Comparison of ENCODE assay signal across 23 cellular contexts in the genomic region with DNA sequence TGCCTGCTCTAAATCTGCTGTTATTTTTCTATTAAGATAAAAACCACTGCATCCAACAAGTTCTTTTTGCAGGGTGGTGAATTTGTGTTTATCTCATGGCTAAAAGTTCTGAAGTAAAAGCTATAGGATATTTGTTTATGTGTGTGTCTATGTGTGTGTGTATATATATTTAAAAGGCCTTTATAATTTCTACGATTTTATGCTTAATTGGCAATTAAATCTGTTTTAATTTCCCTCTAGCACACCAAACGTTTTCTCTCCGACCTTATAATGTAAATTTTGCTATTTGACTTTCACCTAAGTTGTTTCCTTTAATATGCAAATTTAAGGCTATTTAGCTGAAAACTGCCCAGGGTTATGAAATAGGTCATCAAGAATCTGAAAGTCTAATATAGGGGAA. TPM values are rescaled to one million over a fixed set of nuclear protein-coding genes. Genes with fewer than 3 reads are reported as not detected.
DNase-seq lines count a peak whose midpoint lies in the region; ATAC-seq, FAIRE-seq and TF ChIP-seq lines count a peak whose summit lies in the region.
"Had no signal": no experiment of that assay in that cellular context is flagged by ENCODE, and none has a peak within 500 bp of the region (broad histone marks: within the 10 kb centered on the region; RNA-seq: fewer than 3 reads in every experiment).

No MANE protein-coding gene starts in this region.

- DNase-seq in HepG2 (ENCODE audit: low spot score) (no peak), right lobe of liver (no peak), PC-3 (no peak), K562 (ENCODE audit: extremely low read depth in 1 of 4, low spot score in 3 of 4) (no peak), ascending aorta (ENCODE audit: low spot score in 2 of 2) (no peak), retina (no peak), UCSD-AML1 (lab: John Stamatoyannopoulos, UW; ENCODE audit: unreplicated experiment) (no peak)
- DNase-seq: activated CD4-positive, alpha-beta T cell treated with anti-CD3 and anti-CD28 coated beads for 1 hour; NCI-H1092 treated with DMSO at 0.1 percent for 48 hours; NCI-H2107; NCI-H510A treated with DMSO at 0.1 percent for 48 hours; occipital lobe; SIG-M5; substantia nigra had no signal

- H3K9me3 ChIP-seq in HepG2 (ENCODE audit: low read length) (no peaks in the 10 kb centered on the region), right lobe of liver (no peaks in the 10 kb centered on the region), PC-3 (ENCODE audit: low read length) (no peaks in the 10 kb centered on the region), K562 (replicated peaks; ENCODE audit: control insufficient read depth, insufficient read depth, low read depth, low read length) (no peaks in the 10 kb centered on the region), ascending aorta (no peaks in the 10 kb centered on the region)
- H3K9me3 ChIP-seq: adrenal gland, gastroesophageal sphincter, vagina had no signal

- no peak for ATAC-seq in HepG2
- no peak for ATAC-seq in right lobe of liver
- no peak for ATAC-seq in PC-3
- no peak for ATAC-seq in K562
- no peak for ATAC-seq in stimulated activated memory B cell treated with anti-CD40 and anti-IgM and Interleukin-4, amounts not matched to agents 10 μg/mL and 1 μg/mL and 100 μg/mL, for 72 hours
- ATAC-seq: gastroesophageal sphincter had no signal

- H3K27me3 ChIP-seq in HepG2 (ENCODE audit: control insufficient read depth in 1 of 2, insufficient read depth in 2 of 2, low read length in 2 of 2) (no peaks in the 10 kb centered on the region), right lobe of liver (no peaks in the 10 kb centered on the region), PC-3 (ENCODE audit: low read length) (no peaks in the 10 kb centered on the region), K562 (ENCODE audit: control insufficient read depth in 2 of 2, insufficient read depth in 2 of 2, low read length in 2 of 2) (no peaks in the 10 kb centered on the region), ascending aorta (no peaks in the 10 kb centered on the region)
- H3K27me3 ChIP-seq: adrenal gland, gastroesophageal sphincter, vagina had no signal

- H3K9me1 ChIP-seq in K562 (ENCODE audit: control insufficient read depth, insufficient read depth, low read length) = no peaks in the 10 kb centered on the region

- H2AFZ ChIP-seq in HepG2 (ENCODE audit: low read length) (no peak overlapping the region), PC-3 (ENCODE audit: low read length) (peak overlapping the region; percentile 53), K562 (ENCODE audit: low read depth, low read length) (no peak overlapping the region)

- H3K4me1 Mint-ChIP-seq in stimulated activated memory B cell treated with anti-CD40 and anti-IgM and Interleukin-4, amounts not matched to agents 10 μg/mL and 1 μg/mL and 100 μg/mL, for 72 hours = peaks cover 31% of the 10 kb centered on the region

- H3K4me1 ChIP-seq in HepG2 (ENCODE audit: insufficient read depth, low read length) (peaks cover 26% of the 10 kb centered on the region), right lobe of liver (peaks cover 0 to 6% (median 2%) of the 10 kb centered on the region in 4 donors), PC-3 (ENCODE audit: insufficient read depth, low read length) (peaks cover 22% of the 10 kb centered on the region), K562 (replicated peaks in 1 of 2; ENCODE audit: control insufficient read depth in 2 of 2, insufficient read depth in 2 of 2, low read length in 2 of 2) (peaks cover 22 to 24% of the 10 kb centered on the region in 2 experiments), ascending aorta (peaks cover 0 to 3% of the 10 kb centered on the region in 2 donors)

- H3K27ac ChIP-seq in HepG2 (ENCODE audit: extremely low read length, insufficient read depth, low read length) = no peak overlapping the region
- H3K27ac ChIP-seq in right lobe of liver = no peak overlapping the region
- no peak overlapping the region for H3K27ac ChIP-seq in PC-3 (ENCODE audit: low read length)
- H3K27ac ChIP-seq in K562 (ENCODE audit: extremely low read depth, low read depth, low read length) = no peak overlapping the region
- H3K27ac ChIP-seq in ascending aorta = no peak overlapping the region
- H3K27ac ChIP-seq: adrenal gland, gastroesophageal sphincter, HL-60, KMS-11, vagina had no signal

- H3K27ac Mint-ChIP-seq in stimulated activated memory B cell treated with anti-CD40 and anti-IgM and Interleukin-4, amounts not matched to agents 10 μg/mL and 1 μg/mL and 100 μg/mL, for 72 hours = peak overlapping the region; percentile 94

- in situ Hi-C loops in HepG2 (cut with HindIII; ENCODE audit: extremely low pct_ligation_motif_present, low pct_unique_long_range_greater_than_20kb) (loop anchor here (10.0 kb wide), 1 partner anchor 472 kb away; no protein-coding TSS in a partner anchor), K562 (cut with MboI) (loop anchor here (10.0 kb wide), 2 partner anchors 512 to 582 kb away; no protein-coding TSS in a partner anchor)

- H3K9me3 Mint-ChIP-seq in stimulated activated memory B cell treated with anti-CD40 and anti-IgM and Interleukin-4, amounts not matched to agents 10 μg/mL and 1 μg/mL and 100 μg/mL, for 72 hours = no peaks in the 10 kb centered on the region

- no peak overlapping the region for H3K4me3 Mint-ChIP-seq in stimulated activated memory B cell treated with anti-CD40 and anti-IgM and Interleukin-4, amounts not matched to agents 10 μg/mL and 1 μg/mL and 100 μg/mL, for 72 hours

- H3K4me2 ChIP-seq in HepG2 (ENCODE audit: low read depth, low read length) (no peak overlapping the region), PC-3 (ENCODE audit: low read length) (peak overlapping the region; percentile 6; the same call in 1 of the 2 replicates), K562 (ENCODE audit: insufficient read depth, low read length) (no peak overlapping the region)
- H3K4me2 ChIP-seq: KMS-11 had no signal

- H3K79me2 ChIP-seq in HepG2 (ENCODE audit: insufficient read depth, low read length) (no peaks in the 10 kb centered on the region), PC-3 (ENCODE audit: low read length) (0 out of 2 replicates have a peak, but pooled peaks cover 5% of the 10 kb centered on the region), K562 (ENCODE audit: control insufficient read depth, insufficient read depth, low read length) (peaks cover 9% of the 10 kb centered on the region; the same call in 2 of the 3 replicates)

- TF ChIP-seq EP300 in HepG2 (IDR thresholded peaks at IDR 0.05; ENCODE audit: low read depth in 2 of 2, low read length in 2 of 2) (no peak), HepG2 (CRISPR knock-in tag; IDR thresholded peaks at IDR 0.05; ENCODE audit: borderline replicate concordance) (no peak), K562 (IDR thresholded peaks at IDR 0.05; ENCODE audit: low read length) (no peak)

- TF ChIP-seq POLR2A in HepG2 (IDR thresholded peaks at IDR 0.05; ENCODE audit: insufficient read depth in 1 of 2, low read depth in 2 of 2, low read length in 2 of 2) (no peak), right lobe of liver (IDR thresholded peaks at IDR 0.05) (no peak), K562 (conservative IDR thresholded peaks at IDR 0.05) (no peak)

- H3K9ac ChIP-seq in HepG2 (ENCODE audit: insufficient read depth, low read depth, low read length) (no peak overlapping the region), PC-3 (ENCODE audit: low read length) (no peak overlapping the region), K562 (ENCODE audit: insufficient read depth in 1 of 2, low read depth in 2 of 2, low read length in 2 of 2) (no peak overlapping the region)
- H3K9ac ChIP-seq: KMS-11 had no signal

- H4K20me1 ChIP-seq in HepG2 (ENCODE audit: insufficient read depth, low read length) (no peaks in the 10 kb centered on the region), PC-3 (ENCODE audit: low read length) (no peaks in the 10 kb centered on the region), K562 (replicated peaks; ENCODE audit: control insufficient read depth, insufficient read depth, low read length) (no peaks in the 10 kb centered on the region)

- intact Hi-C loops in HepG2 (cut with micrococcal nuclease; ENCODE audit: unreplicated experiment) = loop anchor here (10.0 kb wide), 1 partner anchor 482 kb away; no protein-coding TSS in a partner anchor
- intact Hi-C loops in right lobe of liver (cut with DNase I) = no loop called here
- intact Hi-C loops in PC-3 (cut with micrococcal nuclease) = no loop called here
- intact Hi-C loops in K562 (cut with micrococcal nuclease) = no loop called here
- intact Hi-C loops in ascending aorta (cut with DNase I) = no loop called here

- BruUV-seq in HepG2 (replicated peaks; lab: Mats Ljungman, UMichigan) (no TSS peak), PC-3 (replicated peaks; lab: Mats Ljungman, UMichigan) (no TSS peak), K562 (replicated peaks; lab: Mats Ljungman, UMichigan) (no TSS peak)

- CTCF ChIA-PET in HepG2 (lab: Yijun Ruan, JAX; ENCODE audit: low intra/inter-chr PET ratio, low total read pairs) (no interaction called here), PC-3 (lab: Charles Lee) (no interaction called here), K562 (lab: Yijun Ruan, JAX; ENCODE audit: low intra/inter-chr PET ratio) (no interaction called here)

- whole genome bisulfite sequencing in HepG2 (ENCODE audit: low lambda C conversion rate) = 53% methylated on average over 3 of the region's 3 CpGs
- WGBS in right lobe of liver (ENCODE audit: insufficient coverage, low coverage, low lambda C conversion rate, missing lambda C conversion rate) = 58% methylated on average over 3 of the region's 3 CpGs
- 35% methylated on average over 3 of the region's 3 CpGs for WGBS in K562 (ENCODE audit: insufficient coverage, low coverage, missing lambda C conversion rate)

- no peak for FAIRE-seq in HepG2 (lab: Jason Lieb, UNC)
- no peak for FAIRE-seq in K562 (lab: Jason Lieb, UNC)

- no peaks in the 10 kb centered on the region for H3K9me2 ChIP-seq in PC-3 (replicated peaks; ENCODE audit: low read length)

- no peaks in the 10 kb centered on the region for H3K36me3 Mint-ChIP-seq in stimulated activated memory B cell treated with anti-CD40 and anti-IgM and Interleukin-4, amounts not matched to agents 10 μg/mL and 1 μg/mL and 100 μg/mL, for 72 hours

- TF ChIP-seq RAD21 in HepG2 (CRISPR knock-in tag; IDR thresholded peaks at IDR 0.05) (no peak), K562 (CRISPR knock-in tag; conservative IDR thresholded peaks at IDR 0.05 in 1 of 2, IDR thresholded peaks at IDR 0.05 in 1 of 2) (no peak)

- no peak overlapping the region for H3K4me3 ChIP-seq in HepG2 (replicated peaks in 1 of 3; ENCODE audit: insufficient read depth in 1 of 3, low read depth in 2 of 3, low read length in 3 of 3)
- no peak overlapping the region for H3K4me3 ChIP-seq in right lobe of liver
- no peak overlapping the region for H3K4me3 ChIP-seq in PC-3 (ENCODE audit: low read length)
- H3K4me3 ChIP-seq in K562 = no peak overlapping the region
- H3K4me3 ChIP-seq in ascending aorta = no peak overlapping the region
- H3K4me3 ChIP-seq: adrenal gland, gastroesophageal sphincter, vagina had no signal

- POLR2A ChIA-PET in HepG2 (lab: Yijun Ruan, JAX) = interaction anchor here (6.3 kb wide), 1 partner anchor 31 kb away, joined by 159 read pairs; a partner anchor contains a TSS
- POLR2A ChIA-PET in PC-3 (lab: Charles Lee; ENCODE audit: unreplicated experiment) = no interaction called here
- POLR2A ChIA-PET in K562 (lab: Yijun Ruan, JAX) = interaction anchor here (2.5 to 8.7 kb wide), 3 partner anchors 33 to 487 kb away, joined by 7 to 113 read pairs (median 23); a partner anchor contains a TSS

- TF ChIP-seq CTCF in HepG2 (CRISPR knock-in tag; IDR thresholded peaks at IDR 0.05) (no peak), right lobe of liver (IDR thresholded peaks at IDR 0.05) (no peak), PC-3 (conservative IDR thresholded peaks at IDR 0.05; ENCODE audit: low read depth, low read length) (no peak), K562 (IDR thresholded peaks at IDR 0.05 in 2 of 3, conservative IDR thresholded peaks at IDR 0.05 in 1 of 3; ENCODE audit: insufficient read depth in 2 of 3, low read depth in 1 of 3, low read length in 3 of 3) (no peak), ascending aorta (IDR thresholded peaks at IDR 0.05) (no peak)

- no peaks in the 10 kb centered on the region for H3K27me3 Mint-ChIP-seq in stimulated activated memory B cell treated with anti-CD40 and anti-IgM and Interleukin-4, amounts not matched to agents 10 μg/mL and 1 μg/mL and 100 μg/mL, for 72 hours

- no peaks in the 10 kb centered on the region for H3K36me3 ChIP-seq in HepG2 (replicated peaks in 1 of 2; ENCODE audit: control insufficient read depth in 1 of 2, insufficient read depth in 2 of 2, low read length in 2 of 2)
- H3K36me3 ChIP-seq in right lobe of liver = no peaks in the 10 kb centered on the region
- H3K36me3 ChIP-seq in PC-3 (ENCODE audit: low read depth, low read length) = no peaks in the 10 kb centered on the region
- no peaks in the 10 kb centered on the region for H3K36me3 ChIP-seq in K562 (ENCODE audit: control insufficient read depth, insufficient read depth, low read length)
- no peaks in the 10 kb centered on the region for H3K36me3 ChIP-seq in ascending aorta
- H3K36me3 ChIP-seq: adrenal gland, gastroesophageal sphincter, vagina had no signal

- H3F3A ChIP-seq in PC-3 (ENCODE audit: low read length, unreplicated experiment) = peaks cover 7% of the 10 kb centered on the region

RNA-seq across cellular contexts. Expression of a gene that starts 19.8 kb away (rescaled TPM):
- not detected in 2 replicates for total RNA-seq in HepG2 (2016; rRNA removed; fragmentation: Illumina TruSeq; extraction: Trizol)
- not detected in 2 replicates for total RNA-seq in HepG2 (2016; cell fraction: cytosol; rRNA removed; fragmentation: Illumina TruSeq; extraction: Trizol; ENCODE audit: low read depth)
- total RNA-seq in HepG2 (2016; cell fraction: insoluble cytoplasmic fraction; rRNA removed; fragmentation: Illumina TruSeq; extraction: Trizol) = not detected in 2 replicates
- not detected in 2 replicates for total RNA-seq in HepG2 (2016; cell fraction: membrane; rRNA removed; fragmentation: Illumina TruSeq; extraction: Trizol)
- total RNA-seq in HepG2 (2016; cell fraction: nucleus; rRNA removed; fragmentation: Illumina TruSeq; extraction: Trizol) = not detected in 2 replicates
- polyA plus RNA-seq in HepG2 (2011; rRNA removed) = not detected in 2 replicates
- polyA plus RNA-seq in HepG2 (2011; cell fraction: cytosol; rRNA removed) = not detected in 2 replicates
- polyA plus RNA-seq in HepG2 (2011; cell fraction: nucleus; rRNA removed) = not detected in 2 replicates
- 0.08 TPM in 1 of 2 replicates, not detected in the other for polyA plus RNA-seq in HepG2 (2012)
- not detected in 2 replicates for polyA plus RNA-seq in HepG2 (2016; cell fraction: cytosol; fragmentation: Illumina TruSeq; extraction: Trizol; ENCODE audit: low read depth)
- polyA plus RNA-seq in HepG2 (2016; cell fraction: insoluble cytoplasmic fraction; fragmentation: Illumina TruSeq; extraction: Trizol; ENCODE audit: low read depth) = not detected in 2 replicates
- not detected in 2 replicates for polyA plus RNA-seq in HepG2 (2016; cell fraction: membrane; fragmentation: Illumina TruSeq; extraction: Trizol; ENCODE audit: low read depth)
- not detected in 2 replicates for polyA plus RNA-seq in HepG2 (2016; cell fraction: nucleus; fragmentation: Illumina TruSeq; extraction: Trizol; ENCODE audit: insufficient read depth, low read depth)
- 24.3 TPM in 1 of 2 replicates, not detected in the other for polyA minus RNA-seq in HepG2 (2011; rRNA and poly(A)+ RNA removed; ENCODE audit: low replicate concordance)
- 0.40 TPM in 1 of 2 replicates, not detected in the other for polyA minus RNA-seq in HepG2 (2011; cell fraction: cytosol; rRNA and poly(A)+ RNA removed)
- not detected in 2 replicates for polyA minus RNA-seq in HepG2 (2011; cell fraction: nucleus; rRNA and poly(A)+ RNA removed)
- total RNA-seq in right lobe of liver = under 1 TPM in 2 of 6 experiments, not detected in 4; 0.25 to 0.56 TPM
- total RNA-seq in PC-3 (2014; rRNA removed) = not detected in 2 replicates
- total RNA-seq in K562 (2011; cell fraction: chromatin; rRNA removed; ENCODE audit: low replicate concordance) = not detected in 2 replicates
- total RNA-seq in K562 (2011; cell fraction: nucleolus; rRNA removed) = not detected in 2 replicates
- not detected in 2 replicates for total RNA-seq in K562 (2011; cell fraction: nucleoplasm; rRNA removed)
- total RNA-seq in K562 (2014; rRNA removed) = not detected in 2 replicates
- not detected in 2 replicates for total RNA-seq in K562 (2014; rRNA removed; fragmentation: Illumina TruSeq; extraction: Trizol)
- total RNA-seq in K562 (2015; rRNA removed; fragmentation: Illumina TruSeq; extraction: Trizol) = not detected in 2 replicates
- not detected in 2 replicates for total RNA-seq in K562 (2021)
- not detected in 2 replicates for polyA plus RNA-seq in K562 (2011; rRNA removed)
- polyA plus RNA-seq in K562 (2011; cell fraction: cytosol; rRNA removed) = not detected in 2 replicates
- not detected in 2 replicates for polyA plus RNA-seq in K562 (2011; cell fraction: nucleus; rRNA removed)
- 0.04 and 0.28 TPM in 2 replicates for polyA plus RNA-seq in K562 (2012)
- not detected in 2 replicates for polyA plus RNA-seq in K562 (2014; fragmentation: Illumina TruSeq; extraction: Trizol)
- polyA plus RNA-seq in K562 (2014; fragmentation: Nextera tagmentation; extraction: Ambion mirVana) = not detected
- not detected in 2 replicates for polyA plus RNA-seq in K562 (2014; rRNA removed)
- polyA minus RNA-seq in K562 (2011; rRNA and poly(A)+ RNA removed) = not detected in 2 replicates
- polyA minus RNA-seq in K562 (2011; cell fraction: cytosol; rRNA and poly(A)+ RNA removed) = not detected in 2 replicates
- not detected in 2 replicates for polyA minus RNA-seq in K562 (2011; cell fraction: nucleus; rRNA and poly(A)+ RNA removed)
- total RNA-seq in ascending aorta = not detected
- total RNA-seq: cardiac septum, Daoy, mononuclear cell had no signal

RNA-seq across cellular contexts. Expression of a gene that starts 33.1 kb away (rescaled TPM):
- total RNA-seq in HepG2 (2016; rRNA removed; fragmentation: Illumina TruSeq; extraction: Trizol) (17.4 and 19.0 TPM in 2 replicates), right lobe of liver (1 to 10 TPM; 3.2 to 7.7 (median 4.4) TPM), PC-3 (2014; rRNA removed) (18.2 and 19.5 TPM in 2 replicates), K562 (2014; rRNA removed) (36.7 and 46.9 TPM in 2 replicates), K562 (2014; rRNA removed; fragmentation: Illumina TruSeq; extraction: Trizol) (25.0 and 32.1 TPM in 2 replicates), K562 (2015; rRNA removed; fragmentation: Illumina TruSeq; extraction: Trizol) (46.5 and 46.9 TPM in 2 replicates), K562 (2021) (32.5 and 33.9 TPM in 2 replicates), ascending aorta (6.9 TPM)
- 6.1 and 6.9 TPM in 2 replicates for total RNA-seq in HepG2 (2016; cell fraction: cytosol; rRNA removed; fragmentation: Illumina TruSeq; extraction: Trizol; ENCODE audit: low read depth)
- total RNA-seq in HepG2 (2016; cell fraction: insoluble cytoplasmic fraction; rRNA removed; fragmentation: Illumina TruSeq; extraction: Trizol) = 17.0 and 19.2 TPM in 2 replicates
- 9.4 and 11.7 TPM in 2 replicates for total RNA-seq in HepG2 (2016; cell fraction: membrane; rRNA removed; fragmentation: Illumina TruSeq; extraction: Trizol)
- total RNA-seq in HepG2 (2016; cell fraction: nucleus; rRNA removed; fragmentation: Illumina TruSeq; extraction: Trizol) = 18.1 and 21.7 TPM in 2 replicates
- polyA plus RNA-seq in HepG2 (2011; rRNA removed) (12.1 and 14.1 TPM in 2 replicates), K562 (2011; rRNA removed) (30.4 and 36.0 TPM in 2 replicates), K562 (2014; fragmentation: Illumina TruSeq; extraction: Trizol) (40.1 and 47.2 TPM in 2 replicates), K562 (2014; fragmentation: Nextera tagmentation; extraction: Ambion mirVana) (10 to 100 TPM; 59.8 to 85.7 TPM), K562 (2014; rRNA removed) (38.0 and 44.8 TPM in 2 replicates)
- 13.3 and 16.7 TPM in 2 replicates for polyA plus RNA-seq in HepG2 (2011; cell fraction: cytosol; rRNA removed)
- 24.4 and 29.6 TPM in 2 replicates for polyA plus RNA-seq in HepG2 (2011; cell fraction: nucleus; rRNA removed)
- 5.6 and 7.9 TPM in 2 replicates for polyA plus RNA-seq in HepG2 (2012)
- polyA plus RNA-seq in HepG2 (2016; cell fraction: cytosol; fragmentation: Illumina TruSeq; extraction: Trizol; ENCODE audit: low read depth) = 4.9 and 6.0 TPM in 2 replicates
- 17.2 and 18.2 TPM in 2 replicates for polyA plus RNA-seq in HepG2 (2016; cell fraction: insoluble cytoplasmic fraction; fragmentation: Illumina TruSeq; extraction: Trizol; ENCODE audit: low read depth)
- 7.3 and 8.1 TPM in 2 replicates for polyA plus RNA-seq in HepG2 (2016; cell fraction: membrane; fragmentation: Illumina TruSeq; extraction: Trizol; ENCODE audit: low read depth)
- polyA plus RNA-seq in HepG2 (2016; cell fraction: nucleus; fragmentation: Illumina TruSeq; extraction: Trizol; ENCODE audit: insufficient read depth, low read depth) = 21.5 and 25.2 TPM in 2 replicates
- 26.7 and 78.7 TPM in 2 replicates for polyA minus RNA-seq in HepG2 (2011; rRNA and poly(A)+ RNA removed; ENCODE audit: low replicate concordance)
- 6.8 and 11.4 TPM in 2 replicates for polyA minus RNA-seq in HepG2 (2011; cell fraction: cytosol; rRNA and poly(A)+ RNA removed)
- 35.4 and 43.5 TPM in 2 replicates for polyA minus RNA-seq in HepG2 (2011; cell fraction: nucleus; rRNA and poly(A)+ RNA removed)
- 34.1 and 86.1 TPM in 2 replicates for total RNA-seq in K562 (2011; cell fraction: chromatin; rRNA removed; ENCODE audit: low replicate concordance)
- total RNA-seq in K562 (2011; cell fraction: nucleolus; rRNA removed) = 66.0 and 68.2 TPM in 2 replicates
- 40.8 and 44.2 TPM in 2 replicates for total RNA-seq in K562 (2011; cell fraction: nucleoplasm; rRNA removed)
- polyA plus RNA-seq in K562 (2011; cell fraction: cytosol; rRNA removed) = 33.1 and 54.6 TPM in 2 replicates
- 75.7 and 103 TPM in 2 replicates for polyA plus RNA-seq in K562 (2011; cell fraction: nucleus; rRNA removed)
- 25.2 and 34.6 TPM in 2 replicates for polyA plus RNA-seq in K562 (2012)
- 38.1 and 72.9 TPM in 2 replicates for polyA minus RNA-seq in K562 (2011; rRNA and poly(A)+ RNA removed)
- polyA minus RNA-seq in K562 (2011; cell fraction: cytosol; rRNA and poly(A)+ RNA removed) = 21.1 and 35.7 TPM in 2 replicates
- 39.9 and 47.7 TPM in 2 replicates for polyA minus RNA-seq in K562 (2011; cell fraction: nucleus; rRNA and poly(A)+ RNA removed)

RNA-seq across cellular contexts. Expression of a gene that starts 33.3 kb away (rescaled TPM):
- total RNA-seq in HepG2 (2016; rRNA removed; fragmentation: Illumina TruSeq; extraction: Trizol) = 12.7 and 17.1 TPM in 2 replicates
- total RNA-seq in HepG2 (2016; cell fraction: cytosol; rRNA removed; fragmentation: Illumina TruSeq; extraction: Trizol; ENCODE audit: low read depth) = 8.3 and 9.6 TPM in 2 replicates
- 11.8 and 17.5 TPM in 2 replicates for total RNA-seq in HepG2 (2016; cell fraction: insoluble cytoplasmic fraction; rRNA removed; fragmentation: Illumina TruSeq; extraction: Trizol)
- total RNA-seq in HepG2 (2016; cell fraction: membrane; rRNA removed; fragmentation: Illumina TruSeq; extraction: Trizol) = 13.2 and 14.1 TPM in 2 replicates
- 19.6 and 22.4 TPM in 2 replicates for total RNA-seq in HepG2 (2016; cell fraction: nucleus; rRNA removed; fragmentation: Illumina TruSeq; extraction: Trizol)
- polyA plus RNA-seq in HepG2 (2011; rRNA removed) = 16.3 and 19.4 TPM in 2 replicates
- polyA plus RNA-seq in HepG2 (2011; cell fraction: cytosol; rRNA removed) = 7.9 and 12.7 TPM in 2 replicates
- polyA plus RNA-seq in HepG2 (2011; cell fraction: nucleus; rRNA removed) = 82.7 and 96.2 TPM in 2 replicates
- polyA plus RNA-seq in HepG2 (2012) = 11.1 and 12.0 TPM in 2 replicates
- polyA plus RNA-seq in HepG2 (2016; cell fraction: cytosol; fragmentation: Illumina TruSeq; extraction: Trizol; ENCODE audit: low read depth) = 5.6 and 7.1 TPM in 2 replicates
- 11.6 and 12.8 TPM in 2 replicates for polyA plus RNA-seq in HepG2 (2016; cell fraction: insoluble cytoplasmic fraction; fragmentation: Illumina TruSeq; extraction: Trizol; ENCODE audit: low read depth)
- 8.5 and 9.5 TPM in 2 replicates for polyA plus RNA-seq in HepG2 (2016; cell fraction: membrane; fragmentation: Illumina TruSeq; extraction: Trizol; ENCODE audit: low read depth)
- polyA plus RNA-seq in HepG2 (2016; cell fraction: nucleus; fragmentation: Illumina TruSeq; extraction: Trizol; ENCODE audit: insufficient read depth, low read depth) = 58.3 and 64.2 TPM in 2 replicates
- polyA minus RNA-seq in HepG2 (2011; rRNA and poly(A)+ RNA removed; ENCODE audit: low replicate concordance) = 19.2 and 21.3 TPM in 2 replicates
- polyA minus RNA-seq in HepG2 (2011; cell fraction: cytosol; rRNA and poly(A)+ RNA removed) = 4.2 and 4.7 TPM in 2 replicates
- polyA minus RNA-seq in HepG2 (2011; cell fraction: nucleus; rRNA and poly(A)+ RNA removed) = 15.0 and 15.5 TPM in 2 replicates
- total RNA-seq in right lobe of liver = 10 to 100 TPM in 2 of 6 experiments, 1 to 10 TPM in 4; 7.2 to 11.9 (median 8.4) TPM
- 21.4 and 22.8 TPM in 2 replicates for total RNA-seq in PC-3 (2014; rRNA removed)
- total RNA-seq in K562 (2011; cell fraction: chromatin; rRNA removed; ENCODE audit: low replicate concordance) = 71.8 and 131 TPM in 2 replicates
- 89.7 and 95.8 TPM in 2 replicates for total RNA-seq in K562 (2011; cell fraction: nucleolus; rRNA removed)
- total RNA-seq in K562 (2011; cell fraction: nucleoplasm; rRNA removed) = 74.4 and 78.0 TPM in 2 replicates
- total RNA-seq in K562 (2014; rRNA removed) = 32.1 and 36.8 TPM in 2 replicates
- 13.0 and 16.5 TPM in 2 replicates for total RNA-seq in K562 (2014; rRNA removed; fragmentation: Illumina TruSeq; extraction: Trizol)
- 26.8 and 29.0 TPM in 2 replicates for total RNA-seq in K562 (2015; rRNA removed; fragmentation: Illumina TruSeq; extraction: Trizol)
- 36.1 and 37.8 TPM in 2 replicates for total RNA-seq in K562 (2021)
- polyA plus RNA-seq in K562 (2011; rRNA removed) = 23.6 and 39.9 TPM in 2 replicates
- polyA plus RNA-seq in K562 (2011; cell fraction: cytosol; rRNA removed) = 31.3 and 41.8 TPM in 2 replicates
- 190 and 211 TPM in 2 replicates for polyA plus RNA-seq in K562 (2011; cell fraction: nucleus; rRNA removed)
- 30.0 and 54.0 TPM in 2 replicates for polyA plus RNA-seq in K562 (2012)
- 32.7 and 35.6 TPM in 2 replicates for polyA plus RNA-seq in K562 (2014; fragmentation: Illumina TruSeq; extraction: Trizol)
- 1 to 10 TPM; 3.4 to 6.2 TPM for polyA plus RNA-seq in K562 (2014; fragmentation: Nextera tagmentation; extraction: Ambion mirVana)
- polyA plus RNA-seq in K562 (2014; rRNA removed) = 46.2 and 53.5 TPM in 2 replicates
- polyA minus RNA-seq in K562 (2011; rRNA and poly(A)+ RNA removed) = 18.2 and 19.1 TPM in 2 replicates
- 9.2 and 10.9 TPM in 2 replicates for polyA minus RNA-seq in K562 (2011; cell fraction: cytosol; rRNA and poly(A)+ RNA removed)
- 20.3 and 32.9 TPM in 2 replicates for polyA minus RNA-seq in K562 (2011; cell fraction: nucleus; rRNA and poly(A)+ RNA removed)
- 1.8 TPM for total RNA-seq in ascending aorta
